Comparison of ENCODE assay signal across 21 cellular contexts in the genomic region with DNA sequence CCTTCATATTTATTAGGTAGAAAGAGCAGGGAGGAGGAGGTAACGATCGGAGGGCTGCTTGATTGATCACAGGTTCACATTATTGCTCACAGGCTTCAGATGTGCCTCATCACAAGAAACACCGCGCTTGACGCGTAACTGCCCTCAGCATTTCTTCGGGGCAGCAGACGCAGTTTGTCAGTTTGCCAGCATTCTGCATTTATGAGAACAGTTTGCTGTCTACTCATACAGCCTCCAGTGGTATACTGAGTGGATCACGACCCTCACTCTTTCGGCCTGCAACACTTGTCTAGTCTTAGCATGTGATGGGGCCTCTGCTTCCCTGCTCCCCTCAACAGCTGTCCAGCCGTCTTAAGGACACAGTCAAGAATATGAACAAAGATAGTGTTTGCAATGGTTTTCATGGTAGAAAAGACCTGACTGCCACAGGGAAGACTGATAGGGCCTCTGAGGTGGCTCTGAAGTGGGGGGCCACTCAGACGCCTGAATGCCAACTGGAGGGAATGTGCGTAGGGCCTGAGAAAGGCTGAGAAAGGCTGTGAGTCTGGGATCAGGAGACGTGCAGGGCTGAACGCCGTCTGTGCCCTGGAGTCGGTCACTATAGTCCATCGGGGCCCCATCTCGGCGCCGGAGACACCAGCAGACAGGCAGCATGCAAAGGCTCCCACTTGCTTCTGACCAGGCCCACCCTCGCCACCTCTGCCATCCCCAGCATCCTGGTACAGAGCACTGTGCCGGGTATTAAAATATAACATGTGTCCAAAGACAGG. TPM values are rescaled to one million over a fixed set of nuclear protein-coding genes. Genes with fewer than 3 reads are reported as not detected.
"Had no signal": no experiment of that assay in that cellular context is flagged by ENCODE, and none has a peak within 500 bp of the region (broad histone marks: within the 10 kb centered on the region; RNA-seq: fewer than 3 reads in every experiment).

No MANE protein-coding gene starts in this region.

- H3K36me3 ChIP-seq: pancreas, sigmoid colon, thoracic aorta had no signal

- FAIRE-seq: colon, pancreas, TTC549 had no signal

- H3K27me3 ChIP-seq: dorsolateral prefrontal cortex, hepatocyte, pancreas had no signal

- DNase-seq: activated B cell treated with CpG ODN at 0.5 μM for 24 hours; activated CD4-positive, alpha-beta T cell treated with anti-CD3 and anti-CD28 coated beads for 48 hours; activated CD8-positive, alpha-beta T cell treated with anti-CD3 and anti-CD28 coated beads for 36 hours; activated gamma-delta T cell; activated T-cell treated with anti-CD3 and anti-CD28 coated beads, Interleukin-2, amount 50 U/mL, for 4 hours; left cardiac atrium; mesenchymal stem cell; naive thymus-derived CD4-positive, alpha-beta T cell; pancreas; sigmoid colon; stimulated activated naive B cell treated with anti-CD40 and anti-IgM and Interleukin-4, amounts not matched to agents 10 μg/mL and 1 μg/mL and 100 μg/mL, for 72 hours had no signal

- H3K4me3 ChIP-seq: dorsolateral prefrontal cortex, hepatocyte, pancreas, sigmoid colon, thoracic aorta had no signal

- H3K27ac ChIP-seq: dorsolateral prefrontal cortex, hepatocyte, pancreas, sigmoid colon, thoracic aorta had no signal

- H3K9me3 ChIP-seq: pancreas, thoracic aorta had no signal

- H3K4me1 ChIP-seq: pancreas, sigmoid colon had no signal

- ATAC-seq: activated CD8-positive, alpha-beta T cell treated with anti-CD3 and anti-CD28 coated beads for 36 hours; activated T-cell treated with anti-CD3 and anti-CD28 coated beads, Interleukin-2, amount 50 U/mL, for 4 hours; esophagus mucosa; left cardiac atrium; naive thymus-derived CD4-positive, alpha-beta T cell; pancreas; stimulated activated naive B cell treated with anti-CD40 and anti-IgM and Interleukin-4, amounts not matched to agents 10 μg/mL and 1 μg/mL and 100 μg/mL, for 72 hours had no signal

RNA-seq across cellular contexts. Expression of a gene that starts 45.2 kb away (rescaled TPM):
- total RNA-seq: activated B cell treated with CpG ODN at 0.5 μM for 24 hours; activated CD8-positive, alpha-beta T cell treated with anti-CD3 and anti-CD28 coated beads for 36 hours; activated T-cell treated with anti-CD3 and anti-CD28 coated beads, Interleukin-2, amount 50 U/mL, for 4 hours; hepatocyte; naive thymus-derived CD4-positive, alpha-beta T cell; sigmoid colon; T-helper 2 cell treated with Interferon-gamma antibody and Interleukin-4, amounts not matched to agents 100 ng/mL and 5 ng/mL, for 36 hours; thoracic aorta had no signal

RNA-seq across cellular contexts. Expression of a gene that starts 59.6 kb away (rescaled TPM):
- total RNA-seq: activated B cell treated with CpG ODN at 0.5 μM for 24 hours; activated CD8-positive, alpha-beta T cell treated with anti-CD3 and anti-CD28 coated beads for 36 hours; activated T-cell treated with anti-CD3 and anti-CD28 coated beads, Interleukin-2, amount 50 U/mL, for 4 hours; dorsolateral prefrontal cortex; esophagus mucosa; glomerular endothelial cell; hepatocyte; left cardiac atrium; mucosa of gallbladder; naive thymus-derived CD4-positive, alpha-beta T cell; pancreas; sigmoid colon; T-helper 2 cell treated with Interferon-gamma antibody and Interleukin-4, amounts not matched to agents 100 ng/mL and 5 ng/mL, for 36 hours; thoracic aorta; urinary bladder had no signal
